In the genomic region with DNA sequence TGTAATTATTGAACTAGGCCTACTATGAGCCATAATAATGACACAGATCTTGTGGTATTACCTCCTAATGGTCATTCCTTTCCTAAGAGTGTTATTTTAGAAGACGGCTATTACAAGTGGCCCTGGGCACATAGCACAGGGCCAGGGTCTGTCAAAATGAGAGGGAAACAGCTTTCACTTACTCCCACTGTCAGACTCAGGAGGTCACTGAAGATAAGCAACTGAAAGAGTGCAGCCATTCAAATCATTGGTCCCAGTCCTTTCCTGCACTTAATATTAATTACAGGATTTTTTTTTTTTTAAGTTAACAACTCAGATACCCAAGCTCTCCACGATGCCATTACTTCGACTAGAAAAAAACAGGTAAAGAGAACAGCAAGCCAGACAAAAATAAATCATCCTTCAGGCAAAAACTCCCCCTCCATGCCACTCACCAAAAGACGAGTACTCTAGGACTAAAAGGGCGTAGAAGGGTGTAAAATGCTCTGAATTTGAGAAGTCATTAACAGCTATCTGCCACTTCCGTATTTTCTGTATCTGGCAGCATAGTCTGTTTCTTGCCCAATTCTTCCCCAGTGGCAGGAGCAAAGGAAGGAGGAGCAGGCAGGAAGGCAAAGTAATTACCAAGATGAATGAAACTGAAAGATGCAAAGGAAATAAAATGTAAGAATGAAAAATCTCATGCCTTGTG, we compare ENCODE assay signal across 12 cellular contexts.
DNase-seq lines count a peak whose midpoint lies in the region; ATAC-seq, FAIRE-seq and TF ChIP-seq lines count a peak whose summit lies in the region.
"Had no signal": no experiment of that assay in that cellular context is flagged by ENCODE, and none has a peak within 500 bp of the region (broad histone marks: within the 10 kb centered on the region; RNA-seq: fewer than 3 reads in every experiment).

No MANE protein-coding gene starts in this region.

- H3F3A ChIP-seq in neural cell (ENCODE audit: insufficient read depth, low read length, poor library complexity, severe bottlenecking): no peaks in the 10 kb centered on the region

- H3K9me3 ChIP-seq in breast epithelium (no peaks in the 10 kb centered on the region), neural cell (ENCODE audit: low read length) (no peaks in the 10 kb centered on the region), left lung (no peaks in the 10 kb centered on the region)
- H3K9me3 ChIP-seq: esophagus squamous epithelium, right lobe of liver had no signal

- H3K4me1 ChIP-seq in breast epithelium (peaks cover 9 to 39% of the 10 kb centered on the region in 2 donors), left lung (peaks cover 39 to 85% of the 10 kb centered on the region in 2 donors)

- FAIRE-seq in GM19239 (lab: Jason Lieb, UNC): no peak
- FAIRE-seq: GM12892 had no signal

- no peak for TF ChIP-seq CTCF in GM12865 (IDR thresholded peaks at IDR 0.05; ENCODE audit: insufficient read depth, low read depth, low read length, missing control alignments)
- TF ChIP-seq CTCF in breast epithelium (IDR thresholded peaks at IDR 0.05): no peak
- TF ChIP-seq CTCF in neural cell (IDR thresholded peaks at IDR 0.05; ENCODE audit: poor library complexity, severe bottlenecking): no peak
- no peak for TF ChIP-seq CTCF in left lung (IDR thresholded peaks at IDR 0.05)

- peaks cover 48% of the 10 kb centered on the region for H3K79me2 ChIP-seq in neural cell (replicated peaks; ENCODE audit: insufficient read depth, low read length)

- H3K36me3 ChIP-seq in breast epithelium (no peaks in the 10 kb centered on the region), neural cell (ENCODE audit: insufficient read depth, low read length) (no peaks in the 10 kb centered on the region), left lung (no peaks in the 10 kb centered on the region)
- H3K36me3 ChIP-seq: esophagus squamous epithelium, right lobe of liver had no signal

- no peak for TF ChIP-seq EP300 in neural cell (conservative IDR thresholded peaks at IDR 0.05; ENCODE audit: poor library complexity, severe bottlenecking)

- H3K27me3 ChIP-seq in breast epithelium: no peaks in the 10 kb centered on the region
- no peaks in the 10 kb centered on the region for H3K27me3 ChIP-seq in neural cell (ENCODE audit: insufficient read depth, low read depth, low read length)
- H3K27me3 ChIP-seq in left lung: peaks cover 0 to 20% of the 10 kb centered on the region in 2 donors
- H3K27me3 ChIP-seq: esophagus squamous epithelium, right lobe of liver had no signal

- H3K9ac ChIP-seq in neural cell (ENCODE audit: low read length): no peak overlapping the region

- intact Hi-C loops in breast epithelium (cut with DNase I; ENCODE audit: low total_unique reads): no loop called here
- intact Hi-C loops in left lung (cut with DNase I): no loop called here

- H3K4me3 ChIP-seq in GM12865 (ENCODE audit: low read depth, low read length) (no peak overlapping the region), breast epithelium (no peak overlapping the region), neural cell (ENCODE audit: low read length) (no peak overlapping the region), left lung (no peak overlapping the region)
- H3K4me3 ChIP-seq: esophagus squamous epithelium, right lobe of liver had no signal

- no peak overlapping the region for H2AFZ ChIP-seq in neural cell (ENCODE audit: low read depth, low read length)

- TF ChIP-seq POLR2A in breast epithelium (IDR thresholded peaks at IDR 0.05): no peak

- H4K20me1 ChIP-seq in neural cell (ENCODE audit: insufficient read depth): no peaks in the 10 kb centered on the region

- no peak overlapping the region for H3K4me2 ChIP-seq in neural cell (ENCODE audit: low read length)

- DNase-seq in GM12865 (ENCODE audit: low read depth) (peak; percentile 21), NOMO-1 (lab: John Stamatoyannopoulos, UW; ENCODE audit: unreplicated experiment in 2 of 2) (peak; percentile 90 to 94), breast epithelium (ENCODE audit: low spot score in 2 of 2) (no peak), left lung (no peak), GM19239 (ENCODE audit: insufficient read length, low spot score) (no peak), medulla oblongata (ENCODE audit: extremely low spot score) (no peak)
- DNase-seq: activated T-cell treated with anti-CD3 and anti-CD28 coated beads, Interleukin-2, amount 50 U/mL, for 24 hours; esophagus squamous epithelium; right lobe of liver had no signal

- no peaks in the 10 kb centered on the region for H3K9me2 ChIP-seq in neural cell (ENCODE audit: insufficient read depth, low read length)

- ATAC-seq in left lung (no peak), HG03025 (IDR thresholded peaks at IDR 0.05; ENCODE audit: low FRiP score, unreplicated experiment) (no peak)

- H3K27ac ChIP-seq in breast epithelium (peak overlapping the region; percentile 27 to 86), neural cell (ENCODE audit: low read length) (peak overlapping the region; percentile 17), left lung (peak overlapping the region in 1 of 2 donors; percentile 15)
- H3K27ac ChIP-seq: right lobe of liver had no signal

- TF ChIP-seq RAD21 in neural cell (conservative IDR thresholded peaks at IDR 0.05): no peak

TF ChIP-seq in neural cell, 6 proteins besides CTCF, POLR2A, EP300 and RAD21:
- TF ChIP-seq TAF1 (IDR thresholded peaks at IDR 0.05; ENCODE audit: low read depth) (no peak), EZH2 (IDR thresholded peaks at IDR 0.05; ENCODE audit: borderline replicate concordance, insufficient read depth, low read length, poor library complexity, severe bottlenecking) (no peak), POLR2AphosphoS5 (IDR thresholded peaks at IDR 0.05) (no peak), SMC3 (conservative IDR thresholded peaks at IDR 0.05; ENCODE audit: poor library complexity) (no peak), MXI1 (conservative IDR thresholded peaks at IDR 0.05; ENCODE audit: poor library complexity, severe bottlenecking) (no peak)
- TF ChIP-seq, protein P1, sequence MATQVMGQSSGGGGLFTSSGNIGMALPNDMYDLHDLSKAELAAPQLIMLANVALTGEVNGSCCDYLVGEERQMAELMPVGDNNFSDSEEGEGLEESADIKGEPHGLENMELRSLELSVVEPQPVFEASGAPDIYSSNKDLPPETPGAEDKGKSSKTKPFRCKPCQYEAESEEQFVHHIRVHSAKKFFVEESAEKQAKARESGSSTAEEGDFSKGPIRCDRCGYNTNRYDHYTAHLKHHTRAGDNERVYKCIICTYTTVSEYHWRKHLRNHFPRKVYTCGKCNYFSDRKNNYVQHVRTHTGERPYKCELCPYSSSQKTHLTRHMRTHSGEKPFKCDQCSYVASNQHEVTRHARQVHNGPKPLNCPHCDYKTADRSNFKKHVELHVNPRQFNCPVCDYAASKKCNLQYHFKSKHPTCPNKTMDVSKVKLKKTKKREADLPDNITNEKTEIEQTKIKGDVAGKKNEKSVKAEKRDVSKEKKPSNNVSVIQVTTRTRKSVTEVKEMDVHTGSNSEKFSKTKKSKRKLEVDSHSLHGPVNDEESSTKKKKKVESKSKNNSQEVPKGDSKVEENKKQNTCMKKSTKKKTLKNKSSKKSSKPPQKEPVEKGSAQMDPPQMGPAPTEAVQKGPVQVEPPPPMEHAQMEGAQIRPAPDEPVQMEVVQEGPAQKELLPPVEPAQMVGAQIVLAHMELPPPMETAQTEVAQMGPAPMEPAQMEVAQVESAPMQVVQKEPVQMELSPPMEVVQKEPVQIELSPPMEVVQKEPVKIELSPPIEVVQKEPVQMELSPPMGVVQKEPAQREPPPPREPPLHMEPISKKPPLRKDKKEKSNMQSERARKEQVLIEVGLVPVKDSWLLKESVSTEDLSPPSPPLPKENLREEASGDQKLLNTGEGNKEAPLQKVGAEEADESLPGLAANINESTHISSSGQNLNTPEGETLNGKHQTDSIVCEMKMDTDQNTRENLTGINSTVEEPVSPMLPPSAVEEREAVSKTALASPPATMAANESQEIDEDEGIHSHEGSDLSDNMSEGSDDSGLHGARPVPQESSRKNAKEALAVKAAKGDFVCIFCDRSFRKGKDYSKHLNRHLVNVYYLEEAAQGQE (IDR thresholded peaks at IDR 0.05; ENCODE audit: borderline replicate concordance): no peak
TF ChIP-seq in neural cell: peak in this region for 0.

Comparison
In these comparisons a context has a peak if more than half of its experiments do, and no peak if none do; other contexts are left out.
1. DNase-seq: peak in GM12865 (single experiment) and NOMO-1 (2 of 2); none in breast epithelium (0 of 2), left lung (0 of 2), GM19239 (single experiment) and medulla oblongata (single experiment).